Comparison of ENCODE assay signal across 31 cellular contexts in the genomic region with DNA sequence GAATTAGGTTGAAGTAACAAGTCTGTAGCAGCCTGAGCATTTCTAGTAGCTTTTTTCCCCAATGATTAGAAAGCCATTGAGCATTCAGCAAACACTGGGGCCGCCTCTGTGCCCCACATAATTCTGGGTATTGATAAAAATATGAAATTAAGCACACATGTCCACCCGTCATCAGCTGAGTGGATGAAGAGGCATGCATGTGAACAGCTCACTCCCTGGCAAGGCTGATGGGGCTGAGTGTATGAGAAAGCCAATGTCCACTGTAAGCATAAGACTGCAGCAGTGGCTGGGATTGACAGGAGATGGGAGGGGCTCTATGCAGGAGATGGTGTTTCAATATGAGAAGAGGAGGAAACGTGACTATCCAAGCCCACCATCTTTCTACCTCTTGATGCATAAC.
"Had no signal": no experiment of that assay in that cellular context is flagged by ENCODE, and none has a peak within 500 bp of the region (broad histone marks: within the 10 kb centered on the region; RNA-seq: fewer than 3 reads in every experiment).

No MANE protein-coding gene starts in this region.

- ATAC-seq: activated CD4-positive, CD25-positive, alpha-beta regulatory T cell treated with anti-CD3 and anti-CD28 coated beads, Interleukin-2, amount 50 U/mL, for 24 hours; activated naive CD4-positive, alpha-beta T cell treated with anti-CD3 and anti-CD28 coated beads, Interleukin-2, amount 50 U/mL, for 72 hours; activated T-cell treated with anti-CD3 and anti-CD28 coated beads, Interleukin-2, amount 50 U/mL, for 72 hours; T-helper 17 cell had no signal

- H3K4me3 Mint-ChIP-seq: activated B cell treated with CpG ODN at 0.5 μM for 24 hours; activated CD4-positive, alpha-beta memory T cell treated with anti-CD3 and anti-CD28 coated beads, Interleukin-2, amount 10 ng/mL, durations not matched to agents 7 days and 5 days; activated CD4-positive, alpha-beta T cell treated with anti-CD3 and anti-CD28 coated beads, Interleukin-2, amount 10 ng/mL, durations not matched to agents 7 days and 5 days; activated naive CD4-positive, alpha-beta T cell treated with anti-CD3 and anti-CD28 coated beads, Interleukin-2, amount 10 ng/mL, durations not matched to agents 7 days and 5 days; activated naive CD8-positive, alpha-beta T cell treated with anti-CD3 and anti-CD28 coated beads, Interleukin-2, amount 10 ng/mL, durations not matched to agents 7 days and 5 days; activated T-cell treated with anti-CD3 and anti-CD28 coated beads, Interleukin-2, amount 50 U/mL, for 24 hours; activated T-cell treated with anti-CD3 and anti-CD28 coated beads, Interleukin-2, amount 50 U/mL, for 72 hours; brain; dendritic cell treated with granulocyte-macrophage colony-stimulating factor and Interleukin-4, amounts not matched to agents 40 ng/mL and 50 ng/mL, for 4 days; T-helper 17 cell; T-helper 2 cell treated with Interferon-gamma antibody and Interleukin-4, amounts not matched to agents 5 μg/mL and 100 μg/mL, for 36 hours had no signal

- H3K9me3 ChIP-seq: ascending aorta, breast epithelium, esophagus squamous epithelium had no signal

- H3K4me1 Mint-ChIP-seq: activated B cell treated with CpG ODN at 0.5 μM for 24 hours; activated CD4-positive, alpha-beta memory T cell treated with anti-CD3 and anti-CD28 coated beads, Interleukin-2, amount 10 ng/mL, durations not matched to agents 7 days and 5 days; activated CD4-positive, alpha-beta T cell treated with anti-CD3 and anti-CD28 coated beads, Interleukin-2, amount 10 ng/mL, durations not matched to agents 7 days and 5 days; activated naive CD4-positive, alpha-beta T cell treated with anti-CD3 and anti-CD28 coated beads, Interleukin-2, amount 10 ng/mL, durations not matched to agents 7 days and 5 days; activated naive CD8-positive, alpha-beta T cell treated with anti-CD3 and anti-CD28 coated beads, Interleukin-2, amount 10 ng/mL, durations not matched to agents 7 days and 5 days; brain; T-helper 17 cell had no signal

- H3K27me3 ChIP-seq: ascending aorta, breast epithelium, esophagus squamous epithelium had no signal

- DNase-seq: activated B cell treated with CpG ODN at 0.5 μM for 24 hours; activated CD4-positive, alpha-beta memory T cell treated with anti-CD3 and anti-CD28 coated beads, Interleukin-2, amount 10 ng/mL, durations not matched to agents 7 days and 5 days; activated CD4-positive, alpha-beta T cell treated with anti-CD3 and anti-CD28 coated beads, Interleukin-2, amount 10 ng/mL, durations not matched to agents 7 days and 5 days; activated CD4-positive, alpha-beta T cell treated with anti-CD3 and anti-CD28 coated beads, Interleukin-2, amount 50 U/mL, for 4 hours; activated CD8-positive, alpha-beta memory T cell treated with anti-CD3 and anti-CD28 coated beads, Interleukin-2, amount 50 U/mL, for 48 hours; activated gamma-delta T cell; activated naive CD4-positive, alpha-beta T cell; activated naive CD4-positive, alpha-beta T cell treated with anti-CD3 and anti-CD28 coated beads, Interleukin-2, amount 10 ng/mL, durations not matched to agents 7 days and 5 days; activated naive CD8-positive, alpha-beta T cell treated with anti-CD3 and anti-CD28 coated beads, Interleukin-2, amount 10 ng/mL, durations not matched to agents 7 days and 5 days; activated T-cell treated with anti-CD3 and anti-CD28 coated beads for 4 hours; activated T-cell treated with anti-CD3 and anti-CD28 coated beads, Interleukin-2, amount 50 U/mL, for 24 hours; activated T-cell treated with anti-CD3 and anti-CD28 coated beads, Interleukin-2, amount 50 U/mL, for 72 hours; central memory CD4-positive, alpha-beta T cell; cerebellar nuclear complex; dorsolateral prefrontal cortex; effector memory CD4-positive, alpha-beta T cell; esophagus squamous epithelium; head of caudate nucleus; T-helper 1 cell; T-helper 17 cell; T1000; WERI-Rb-1 had no signal

- H3K4me3 ChIP-seq: ascending aorta, breast epithelium, cardiac muscle cell, coronary artery, dorsolateral prefrontal cortex, esophagus squamous epithelium had no signal

- H3K36me3 Mint-ChIP-seq: activated naive CD4-positive, alpha-beta T cell treated with anti-CD3 and anti-CD28 coated beads, Interleukin-2, amount 10 ng/mL, durations not matched to agents 7 days and 5 days; activated naive CD4-positive, alpha-beta T cell treated with anti-CD3 and anti-CD28 coated beads, Interleukin-2, amount 50 U/mL, for 72 hours; activated naive CD8-positive, alpha-beta T cell treated with anti-CD3 and anti-CD28 coated beads, Interleukin-2, amount 10 ng/mL, durations not matched to agents 7 days and 5 days; brain had no signal

- H3K9me3 Mint-ChIP-seq: activated B cell treated with CpG ODN at 0.5 μM for 24 hours; activated CD4-positive, alpha-beta memory T cell treated with anti-CD3 and anti-CD28 coated beads, Interleukin-2, amount 10 ng/mL, durations not matched to agents 7 days and 5 days; activated CD4-positive, alpha-beta T cell treated with anti-CD3 and anti-CD28 coated beads, Interleukin-2, amount 10 ng/mL, durations not matched to agents 7 days and 5 days; activated naive CD4-positive, alpha-beta T cell treated with anti-CD3 and anti-CD28 coated beads, Interleukin-2, amount 10 ng/mL, durations not matched to agents 7 days and 5 days; activated naive CD4-positive, alpha-beta T cell treated with anti-CD3 and anti-CD28 coated beads, Interleukin-2, amount 50 U/mL, for 72 hours; activated naive CD8-positive, alpha-beta T cell treated with anti-CD3 and anti-CD28 coated beads, Interleukin-2, amount 10 ng/mL, durations not matched to agents 7 days and 5 days; activated T-cell treated with anti-CD3 and anti-CD28 coated beads, Interleukin-2, amount 50 U/mL, for 24 hours; activated T-cell treated with anti-CD3 and anti-CD28 coated beads, Interleukin-2, amount 50 U/mL, for 72 hours; brain; dendritic cell treated with granulocyte-macrophage colony-stimulating factor and Interleukin-4, amounts not matched to agents 40 ng/mL and 50 ng/mL, for 4 days; T-helper 2 cell treated with Interferon-gamma antibody and Interleukin-4, amounts not matched to agents 5 μg/mL and 100 μg/mL, for 36 hours had no signal

- H3K4me1 ChIP-seq: ascending aorta, breast epithelium, esophagus squamous epithelium had no signal

- H3K27me3 Mint-ChIP-seq: activated B cell treated with CpG ODN at 0.5 μM for 24 hours; activated T-cell treated with anti-CD3 and anti-CD28 coated beads, Interleukin-2, amount 50 U/mL, for 24 hours; dendritic cell treated with granulocyte-macrophage colony-stimulating factor and Interleukin-4, amounts not matched to agents 40 ng/mL and 50 ng/mL, for 4 days had no signal

- H3K27ac Mint-ChIP-seq: activated B cell treated with CpG ODN at 0.5 μM for 24 hours; activated CD4-positive, alpha-beta memory T cell treated with anti-CD3 and anti-CD28 coated beads, Interleukin-2, amount 10 ng/mL, durations not matched to agents 7 days and 5 days; activated CD4-positive, alpha-beta T cell treated with anti-CD3 and anti-CD28 coated beads, Interleukin-2, amount 10 ng/mL, durations not matched to agents 7 days and 5 days; activated naive CD4-positive, alpha-beta T cell treated with anti-CD3 and anti-CD28 coated beads, Interleukin-2, amount 10 ng/mL, durations not matched to agents 7 days and 5 days; activated naive CD4-positive, alpha-beta T cell treated with anti-CD3 and anti-CD28 coated beads, Interleukin-2, amount 50 U/mL, for 72 hours; activated naive CD8-positive, alpha-beta T cell treated with anti-CD3 and anti-CD28 coated beads, Interleukin-2, amount 10 ng/mL, durations not matched to agents 7 days and 5 days; activated T-cell treated with anti-CD3 and anti-CD28 coated beads, Interleukin-2, amount 50 U/mL, for 24 hours; activated T-cell treated with anti-CD3 and anti-CD28 coated beads, Interleukin-2, amount 50 U/mL, for 72 hours; brain; dendritic cell treated with granulocyte-macrophage colony-stimulating factor and Interleukin-4, amounts not matched to agents 40 ng/mL and 50 ng/mL, for 4 days; T-helper 17 cell; T-helper 2 cell treated with Interferon-gamma antibody and Interleukin-4, amounts not matched to agents 5 μg/mL and 100 μg/mL, for 36 hours had no signal

- H3K36me3 ChIP-seq: ascending aorta, breast epithelium, cardiac muscle cell, esophagus squamous epithelium, WERI-Rb-1 had no signal

- H3K27ac ChIP-seq: ascending aorta, breast epithelium, cardiac muscle cell, coronary artery, dorsolateral prefrontal cortex, esophagus squamous epithelium, WERI-Rb-1 had no signal
